In genomic region chr1:54245501-54245900, GRCh38 we compare ENCODE assay signal across 22 cellular contexts. TPM values are rescaled to one million over a fixed set of nuclear protein-coding genes. Genes with fewer than 3 reads are reported as not detected.
DNase-seq lines count a peak whose midpoint lies in the region; ATAC-seq and FAIRE-seq lines count a peak whose summit lies in the region.
"Had no signal": no experiment of that assay in that cellular context is flagged by ENCODE, and none has a peak within 500 bp of the region (broad histone marks: within the 10 kb centered on the region; RNA-seq: fewer than 3 reads in every experiment).

No MANE protein-coding gene starts in this region.

- H2BK5ac ChIP-seq in neuronal stem cell (ENCODE audit: low read length): no peak overlapping the region

- H3K4me3 Mint-ChIP-seq in activated naive CD4-positive, alpha-beta T cell treated with anti-CD3 and anti-CD28 coated beads, Interleukin-2, amount 10 ng/mL, durations not matched to agents 7 days and 5 days: no peak overlapping the region
- H3K4me3 Mint-ChIP-seq: activated B cell treated with CpG ODN at 0.5 μM for 24 hours; activated T-helper 1 cell treated with anti-CD3 and anti-CD28 coated beads, Interleukin-12 subunit alpha, Interleukin-12 subunit beta, Interleukin-2, Interleukin-4 antibody, amounts not matched to agents 30 ng/mL and 10 ng/mL and 1 ng/mL, durations not matched to agents 14 hours and 24 hours and 36 hours; central memory CD8-positive, alpha-beta T cell; natural killer cell had no signal

- no peak overlapping the region for H2BK15ac ChIP-seq in neuronal stem cell (ENCODE audit: low read length)

- no peak overlapping the region for H3K4me2 ChIP-seq in neuronal stem cell (ENCODE audit: insufficient read depth, low read length, poor library complexity, severe bottlenecking)
- H3K4me2 ChIP-seq: A549 had no signal

- ATAC-seq in HG03342 (IDR thresholded peaks at IDR 0.05; ENCODE audit: unreplicated experiment) (no peak), GM18520 (IDR thresholded peaks at IDR 0.05; ENCODE audit: unreplicated experiment) (no peak)
- ATAC-seq: A549, natural killer cell had no signal

- H3K36me3 ChIP-seq in neuronal stem cell (replicated peaks in 1 of 2; ENCODE audit: control insufficient read depth in 2 of 2, insufficient read depth in 2 of 2, low read length in 2 of 2) (peaks cover 15 to 97% of the 10 kb centered on the region in 2 donors), small intestine (ENCODE audit: control insufficient read depth in 2 of 2, insufficient read depth in 2 of 2, low read length in 2 of 2) (peaks cover 2 to 10% of the 10 kb centered on the region in 2 donors)

- peak overlapping the region; percentile 11 for H3K23ac ChIP-seq in neuronal stem cell (ENCODE audit: low read depth, low read length, poor library complexity)

- H3K27me3 ChIP-seq in neuronal stem cell (ENCODE audit: control insufficient read depth in 3 of 3, insufficient read depth in 3 of 3, low read depth in 1 of 3, low read length in 3 of 3) (no peaks in the 10 kb centered on the region), small intestine (ENCODE audit: control insufficient read depth in 2 of 2, insufficient read depth in 2 of 2, low read length in 2 of 2) (no peaks in the 10 kb centered on the region)

- no peaks in the 10 kb centered on the region for H3K4me1 Mint-ChIP-seq in activated naive CD4-positive, alpha-beta T cell treated with anti-CD3 and anti-CD28 coated beads, Interleukin-2, amount 10 ng/mL, durations not matched to agents 7 days and 5 days
- H3K4me1 Mint-ChIP-seq: activated B cell treated with CpG ODN at 0.5 μM for 24 hours; central memory CD8-positive, alpha-beta T cell had no signal

- H3K9me3 Mint-ChIP-seq in activated naive CD4-positive, alpha-beta T cell treated with anti-CD3 and anti-CD28 coated beads, Interleukin-2, amount 10 ng/mL, durations not matched to agents 7 days and 5 days: no peaks in the 10 kb centered on the region
- H3K9me3 Mint-ChIP-seq: activated B cell treated with CpG ODN at 0.5 μM for 24 hours; activated T-helper 1 cell treated with anti-CD3 and anti-CD28 coated beads, Interleukin-12 subunit alpha, Interleukin-12 subunit beta, Interleukin-2, Interleukin-4 antibody, amounts not matched to agents 30 ng/mL and 10 ng/mL and 1 ng/mL, durations not matched to agents 14 hours and 24 hours and 36 hours; central memory CD8-positive, alpha-beta T cell; natural killer cell had no signal

- H3K4me1 ChIP-seq in neuronal stem cell (ENCODE audit: control insufficient read depth in 2 of 2, insufficient read depth in 1 of 2, low read depth in 1 of 2, low read length in 2 of 2): peaks cover 0 to 3% of the 10 kb centered on the region in 2 donors
- H3K4me1 ChIP-seq in small intestine (ENCODE audit: control insufficient read depth in 2 of 2, insufficient read depth in 1 of 2, low read depth in 1 of 2, low read length in 1 of 2): no peaks in the 10 kb centered on the region

- H3K4me3 ChIP-seq in neuronal stem cell (ENCODE audit: low read length in 2 of 2) (no peak overlapping the region), small intestine (ENCODE audit: low read depth in 1 of 2, low read length in 2 of 2) (no peak overlapping the region)
- H3K4me3 ChIP-seq: A549 had no signal

- peak overlapping the region; percentile 12 for H3K14ac ChIP-seq in neuronal stem cell (ENCODE audit: low read length)

- no peak for DNase-seq in activated naive CD4-positive, alpha-beta T cell treated with anti-CD3 and anti-CD28 coated beads, Interleukin-2, amount 10 ng/mL, durations not matched to agents 7 days and 5 days
- no peak for DNase-seq in activated naive CD4-positive, alpha-beta T cell treated with Interleukin-2 at 50 U/mL for 16 hours
- DNase-seq in M059J (ENCODE audit: low read depth): peak; percentile 17
- peak; percentile 47 for DNase-seq in dermis blood vessel endothelial cell
- DNase-seq in neuronal stem cell (ENCODE audit: low spot score): no peak
- no peak for DNase-seq in small intestine
- DNase-seq: activated B cell treated with CpG ODN at 0.5 μM for 24 hours; effector memory CD4-positive, alpha-beta T cell; GF-D8; mesenchymal stem cell; natural killer cell; NCI-H187 treated with DMSO at 0.1 percent for 48 hours; NCI-H510A treated with DMSO at 0.1 percent for 48 hours; posterior cingulate gyrus had no signal

- CTCF ChIA-PET in activated naive CD4-positive, alpha-beta T cell treated with anti-CD3 and anti-CD28 coated beads, Interleukin-2, amount 10 ng/mL, durations not matched to agents 7 days and 5 days (lab: Charles Lee): no interaction called here

- H3K27ac ChIP-seq in neuronal stem cell (replicated peaks; ENCODE audit: low read length): no peak overlapping the region
- H3K27ac ChIP-seq in small intestine (ENCODE audit: low read depth in 1 of 2, low read length in 1 of 2): no peak overlapping the region
- H3K27ac ChIP-seq: A549, C4-2B had no signal

- no peaks in the 10 kb centered on the region for H3K79me1 ChIP-seq in neuronal stem cell (ENCODE audit: low read depth, low read length)

- no peak for FAIRE-seq in small intestine (lab: Jason Lieb, UNC)
- FAIRE-seq: A549, GM12891, islet of Langerhans had no signal

- no peak overlapping the region for H3K9ac ChIP-seq in neuronal stem cell (ENCODE audit: low read depth, low read length, poor library complexity)

- no peak overlapping the region for H3K4ac ChIP-seq in neuronal stem cell (ENCODE audit: low read length)

- H2AK5ac ChIP-seq in neuronal stem cell (ENCODE audit: low read depth, low read length): no peak overlapping the region

- no peak overlapping the region for H4K91ac ChIP-seq in neuronal stem cell (ENCODE audit: low read depth, low read length, poor library complexity)

- no peaks in the 10 kb centered on the region for H3K27me3 Mint-ChIP-seq in activated naive CD4-positive, alpha-beta T cell treated with anti-CD3 and anti-CD28 coated beads, Interleukin-2, amount 10 ng/mL, durations not matched to agents 7 days and 5 days
- H3K27me3 Mint-ChIP-seq: activated B cell treated with CpG ODN at 0.5 μM for 24 hours; central memory CD8-positive, alpha-beta T cell had no signal

- H3K27ac Mint-ChIP-seq in activated naive CD4-positive, alpha-beta T cell treated with anti-CD3 and anti-CD28 coated beads, Interleukin-2, amount 10 ng/mL, durations not matched to agents 7 days and 5 days: peak overlapping the region; percentile 30
- H3K27ac Mint-ChIP-seq: activated B cell treated with CpG ODN at 0.5 μM for 24 hours had no signal

- no peak overlapping the region for H4K8ac ChIP-seq in neuronal stem cell (ENCODE audit: low read depth, low read length)

- H3K18ac ChIP-seq in neuronal stem cell (ENCODE audit: low read length): no peak overlapping the region

- H3K36me3 Mint-ChIP-seq in activated naive CD4-positive, alpha-beta T cell treated with anti-CD3 and anti-CD28 coated beads, Interleukin-2, amount 10 ng/mL, durations not matched to agents 7 days and 5 days: peaks cover 15% of the 10 kb centered on the region
- H3K36me3 Mint-ChIP-seq: natural killer cell had no signal

- H2BK12ac ChIP-seq in neuronal stem cell (ENCODE audit: low read length): no peak overlapping the region

- no peak overlapping the region for H2BK120ac ChIP-seq in neuronal stem cell (ENCODE audit: low read depth, low read length)

- no peak overlapping the region for H2AFZ ChIP-seq in neuronal stem cell (ENCODE audit: low read length)

- no peaks in the 10 kb centered on the region for H3K9me3 ChIP-seq in neuronal stem cell (replicated peaks in 1 of 2; ENCODE audit: control insufficient read depth in 2 of 2, insufficient read depth in 1 of 2, low read depth in 1 of 2, low read length in 2 of 2)
- no peaks in the 10 kb centered on the region for H3K9me3 ChIP-seq in small intestine (ENCODE audit: control insufficient read depth, low read depth)
- H3K9me3 ChIP-seq: A549 had no signal

- no CpG with 5 or more reads among the region's 4 CpGs for WGBS in neuronal stem cell (ENCODE audit: extremely low coverage in 2 of 2, insufficient read length in 2 of 2, insufficient replicate concordance in 1 of 2), 2 donors
- 74 to 88% (median 85%) methylated on average over 4 of the region's 4 CpGs for WGBS in small intestine, 3 donors

RNA-seq across cellular contexts. Expression of gene MRPL37, which starts 45.5 kb away (rescaled TPM):
- total RNA-seq in M059J (2014; rRNA removed; shearing (Covaris generic)): 156 and 184 TPM in 2 replicates
- 47.5 and 61.2 TPM in 2 replicates for total RNA-seq in dermis blood vessel endothelial cell
- 69.4 TPM for polyA plus RNA-seq in neuronal stem cell (2013, experiment 1 of 2)
- polyA plus RNA-seq in neuronal stem cell (2013, experiment 2 of 2): 69.8 TPM
- 10 to 100 TPM; 47.6 to 92.9 (median 62.4) TPM for polyA plus RNA-seq in small intestine

RNA-seq across cellular contexts. Expression of gene CYB5RL, which starts 45.7 kb away (rescaled TPM):
- total RNA-seq in M059J (2014; rRNA removed; shearing (Covaris generic)): 4.5 and 6.5 TPM in 2 replicates
- total RNA-seq in dermis blood vessel endothelial cell: 4.8 and 5.8 TPM in 2 replicates
- 6.5 TPM for polyA plus RNA-seq in neuronal stem cell (2013, experiment 1 of 2)
- polyA plus RNA-seq in neuronal stem cell (2013, experiment 2 of 2): 6.5 TPM
- polyA plus RNA-seq in small intestine: 1 to 10 TPM in 2 of 3 donors, under 1 TPM in 1; 0.89 to 3.7 (median 1.4) TPM

Comparison
In these comparisons a context has a peak if more than half of its experiments do, and no peak if none do; other contexts are left out.
1. DNase-seq: peak in M059J (single experiment) and dermis blood vessel endothelial cell (single experiment); none in activated naive CD4-positive, alpha-beta T cell treated with anti-CD3 and anti-CD28 coated beads, Interleukin-2, amount 10 ng/mL, durations not matched to agents 7 days and 5 days (single experiment), activated naive CD4-positive, alpha-beta T cell treated with Interleukin-2 at 50 U/mL for 16 hours (single experiment), neuronal stem cell (single experiment) and small intestine (single experiment).